In genomic region chr1:64721576-64722145, GRCh38 we compare ENCODE assay signal across 21 cellular contexts. TPM values are rescaled to one million over a fixed set of nuclear protein-coding genes. Genes with fewer than 3 reads are reported as not detected.
DNase-seq lines count a peak whose midpoint lies in the region; ATAC-seq, FAIRE-seq and TF ChIP-seq lines count a peak whose summit lies in the region.
"Had no signal": no experiment of that assay in that cellular context is flagged by ENCODE, and none has a peak within 500 bp of the region (broad histone marks: within the 10 kb centered on the region; RNA-seq: fewer than 3 reads in every experiment).

No MANE protein-coding gene starts in this region.

- BruUV-seq in K562 (replicated peaks; lab: Mats Ljungman, UMichigan): no TSS peak

- H3K4me3 Mint-ChIP-seq in activated T-helper 2 cell treated with anti-CD3 and anti-CD28 coated beads, Interferon-gamma antibody, Interleukin-2, Interleukin-4, amounts not matched to agents 10 μg/mL and 5 μg/mL and 100 μg/mL, durations not matched to agents 14 hours and 24 hours and 36 hours (ENCODE audit: low read depth): no peak overlapping the region
- H3K4me3 Mint-ChIP-seq: CD4-positive, alpha-beta memory T cell; HFFc6 had no signal

- H3K4me1 ChIP-seq in heart right ventricle (no peaks in the 10 kb centered on the region), adipocyte (ENCODE audit: control insufficient read depth, insufficient read depth, low read length) (no peaks in the 10 kb centered on the region), K562 (replicated peaks in 1 of 2; ENCODE audit: control insufficient read depth in 2 of 2, insufficient read depth in 2 of 2, low read length in 2 of 2) (no peaks in the 10 kb centered on the region)
- H3K4me1 ChIP-seq: HAP-1 had no signal

- in situ Hi-C loops in K562 (cut with MboI): no loop called here

- TF ChIP-seq POLR2A in K562 (conservative IDR thresholded peaks at IDR 0.05): no peak

- no peaks in the 10 kb centered on the region for H3K79me2 ChIP-seq in K562 (ENCODE audit: control insufficient read depth, insufficient read depth, low read length)

- H3K36me3 Mint-ChIP-seq in activated T-helper 2 cell treated with anti-CD3 and anti-CD28 coated beads, Interferon-gamma antibody, Interleukin-2, Interleukin-4, amounts not matched to agents 10 μg/mL and 5 μg/mL and 100 μg/mL, durations not matched to agents 14 hours and 24 hours and 36 hours (ENCODE audit: low read depth): no peaks in the 10 kb centered on the region
- H3K36me3 Mint-ChIP-seq: CD4-positive, alpha-beta memory T cell had no signal

- no peak for TF ChIP-seq CTCF in heart right ventricle (IDR thresholded peaks at IDR 0.05)
- TF ChIP-seq CTCF in K562 (IDR thresholded peaks at IDR 0.05 in 2 of 3, conservative IDR thresholded peaks at IDR 0.05 in 1 of 3; ENCODE audit: insufficient read depth in 2 of 3, low read depth in 1 of 3, low read length in 3 of 3): no peak

- POLR2A ChIA-PET in K562 (lab: Yijun Ruan, JAX): interaction anchor here (0.7 kb wide), 1 partner anchor 26 kb away, joined by 3 read pairs; no protein-coding TSS in a partner anchor

- CTCF ChIA-PET in K562 (lab: Yijun Ruan, JAX; ENCODE audit: low intra/inter-chr PET ratio): interaction anchor here (0.5 kb wide), 1 partner anchor 1386 kb away, joined by 5 read pairs; no protein-coding TSS in a partner anchor

- H3K4me1 Mint-ChIP-seq in activated T-helper 2 cell treated with anti-CD3 and anti-CD28 coated beads, Interferon-gamma antibody, Interleukin-2, Interleukin-4, amounts not matched to agents 10 μg/mL and 5 μg/mL and 100 μg/mL, durations not matched to agents 14 hours and 24 hours and 36 hours (ENCODE audit: low read depth): no peaks in the 10 kb centered on the region
- H3K4me1 Mint-ChIP-seq: CD4-positive, alpha-beta memory T cell had no signal

- H3K27me3 Mint-ChIP-seq in activated T-helper 2 cell treated with anti-CD3 and anti-CD28 coated beads, Interferon-gamma antibody, Interleukin-2, Interleukin-4, amounts not matched to agents 10 μg/mL and 5 μg/mL and 100 μg/mL, durations not matched to agents 14 hours and 24 hours and 36 hours (ENCODE audit: low read depth): peaks cover 27% of the 10 kb centered on the region

- no peak overlapping the region for H3K27ac Mint-ChIP-seq in activated T-helper 2 cell treated with anti-CD3 and anti-CD28 coated beads, Interferon-gamma antibody, Interleukin-2, Interleukin-4, amounts not matched to agents 10 μg/mL and 5 μg/mL and 100 μg/mL, durations not matched to agents 14 hours and 24 hours and 36 hours
- H3K27ac Mint-ChIP-seq: CD4-positive, alpha-beta memory T cell; HFFc6 had no signal

- H3K9ac ChIP-seq in adipocyte (ENCODE audit: low read length) (no peak overlapping the region), K562 (ENCODE audit: insufficient read depth in 1 of 2, low read depth in 2 of 2, low read length in 2 of 2) (no peak overlapping the region)

- H3K27me3 ChIP-seq in heart right ventricle (peaks cover 0 to 17% (median 0%) of the 10 kb centered on the region in 7 donors), adipocyte (replicated peaks; ENCODE audit: control insufficient read depth, insufficient read depth, low read length) (peaks cover 38% of the 10 kb centered on the region), K562 (ENCODE audit: control insufficient read depth in 2 of 2, insufficient read depth in 2 of 2, low read length in 2 of 2) (no peaks in the 10 kb centered on the region)

- ATAC-seq in heart right ventricle: peak in 6 of 8 donors; percentile 33 to 81 (median 47)
- ATAC-seq in left cardiac atrium: no peak
- no peak for ATAC-seq in K562
- peak; percentile 69 for ATAC-seq in sciatic nerve
- no peak for ATAC-seq in HG02610 (IDR thresholded peaks at IDR 0.05; ENCODE audit: unreplicated experiment)

- H3K9me3 Mint-ChIP-seq in activated T-helper 2 cell treated with anti-CD3 and anti-CD28 coated beads, Interferon-gamma antibody, Interleukin-2, Interleukin-4, amounts not matched to agents 10 μg/mL and 5 μg/mL and 100 μg/mL, durations not matched to agents 14 hours and 24 hours and 36 hours: no peaks in the 10 kb centered on the region

- no peak for DNase-seq in heart right ventricle
- no peak for DNase-seq in left cardiac atrium
- DNase-seq in adipocyte (ENCODE audit: low read depth): peak; percentile 17
- no peak for DNase-seq in K562 (ENCODE audit: extremely low read depth in 1 of 4, low spot score in 3 of 4)
- no peak for DNase-seq in sciatic nerve (ENCODE audit: low spot score)
- no peak for DNase-seq in activated T-helper 2 cell treated with anti-CD3 and anti-CD28 coated beads, Interferon-gamma antibody, Interleukin-2, Interleukin-4, amounts not matched to agents 10 μg/mL and 5 μg/mL and 100 μg/mL, durations not matched to agents 14 hours and 24 hours and 36 hours (ENCODE audit: low spot score)
- DNase-seq in NCI-H524 (lab: John Stamatoyannopoulos, UW): no peak
- DNase-seq: C1 segment of cervical spinal cord; Calu3; CD4-positive, alpha-beta memory T cell; COR-L47; DMS53; DMS79 treated with DMSO at 0.1 percent for 48 hours; GF-D8; GOT3; HFFc6 had no signal

- FAIRE-seq in K562 (lab: Jason Lieb, UNC): no peak
- FAIRE-seq: GM12891, GM18507, H54 had no signal

- H3K36me3 ChIP-seq in heart right ventricle: no peaks in the 10 kb centered on the region
- H3K36me3 ChIP-seq in adipocyte (ENCODE audit: control insufficient read depth, insufficient read depth, low read length, severe bottlenecking): no peaks in the 10 kb centered on the region
- no peaks in the 10 kb centered on the region for H3K36me3 ChIP-seq in K562 (ENCODE audit: control insufficient read depth, insufficient read depth, low read length)
- H3K36me3 ChIP-seq: HAP-1 had no signal

- H4K20me1 ChIP-seq in K562 (replicated peaks; ENCODE audit: control insufficient read depth, insufficient read depth, low read length): no peaks in the 10 kb centered on the region

- H3K4me3 ChIP-seq in heart right ventricle (no peak overlapping the region), adipocyte (ENCODE audit: low read length) (no peak overlapping the region), K562 (no peak overlapping the region)
- H3K4me3 ChIP-seq: HAP-1 had no signal

- no peak for TF ChIP-seq RAD21 in K562 (CRISPR knock-in tag; conservative IDR thresholded peaks at IDR 0.05 in 1 of 2, IDR thresholded peaks at IDR 0.05 in 1 of 2)

- WGBS in heart right ventricle, 2 donors: 75 to 79% methylated on average over 2 of the region's 2 CpGs
- 0% methylated on average over 2 of the region's 2 CpGs for WGBS in K562 (ENCODE audit: insufficient coverage, low coverage, missing lambda C conversion rate)

- no peak overlapping the region for H2AFZ ChIP-seq in K562 (ENCODE audit: low read depth, low read length)

- no peaks in the 10 kb centered on the region for H3K9me1 ChIP-seq in K562 (ENCODE audit: control insufficient read depth, insufficient read depth, low read length)

- peaks cover 0 to 7% (median 0%) of the 10 kb centered on the region in 11 donors for H3K9me3 ChIP-seq in heart right ventricle
- H3K9me3 ChIP-seq in adipocyte (ENCODE audit: control insufficient read depth, low read length): peaks cover 13% of the 10 kb centered on the region
- H3K9me3 ChIP-seq in K562 (replicated peaks; ENCODE audit: control insufficient read depth, insufficient read depth, low read depth, low read length): no peaks in the 10 kb centered on the region
- H3K9me3 ChIP-seq: HAP-1 had no signal

- no peak for TF ChIP-seq EP300 in K562 (IDR thresholded peaks at IDR 0.05; ENCODE audit: low read length)

- no peak overlapping the region for H3K4me2 ChIP-seq in K562 (ENCODE audit: insufficient read depth, low read length)

- H3K27ac ChIP-seq in heart right ventricle (peak overlapping the region in 2 of 10 donors; percentile 37), K562 (ENCODE audit: extremely low read depth, low read depth, low read length) (no peak overlapping the region)

- intact Hi-C loops in heart right ventricle (cut with DNase I): no loop called here
- intact Hi-C loops in left cardiac atrium (cut with DNase I): no loop called here
- intact Hi-C loops in K562 (cut with micrococcal nuclease): no loop called here
- intact Hi-C loops in sciatic nerve (cut with DNase I): no loop called here
- intact Hi-C loops in activated T-helper 2 cell treated with anti-CD3 and anti-CD28 coated beads, Interferon-gamma antibody, Interleukin-2, Interleukin-4, amounts not matched to agents 10 μg/mL and 5 μg/mL and 100 μg/mL, durations not matched to agents 14 hours and 24 hours and 36 hours (cut with micrococcal nuclease): no loop called here

RNA-seq across cellular contexts. Expression of gene RAVER2, which starts 23.2 kb away (rescaled TPM):
- total RNA-seq in heart right ventricle (10 to 100 TPM; 13.7 to 30.6 (median 21.5) TPM), left cardiac atrium (10 to 100 TPM; 16.3 to 21.0 TPM), K562 (2014; rRNA removed) (4.9 and 5.3 TPM in 2 replicates), K562 (2014; rRNA removed; fragmentation: Illumina TruSeq; extraction: Trizol) (5.9 and 6.1 TPM in 2 replicates), K562 (2015; rRNA removed; fragmentation: Illumina TruSeq; extraction: Trizol) (4.0 and 4.5 TPM in 2 replicates), K562 (2021) (4.4 and 4.8 TPM in 2 replicates), sciatic nerve (6.5 TPM)
- polyA plus RNA-seq in heart right ventricle (10 to 100 TPM in 1 of 2 donors, 1 to 10 TPM in 1; 4.1 to 13.1 TPM), K562 (2011; rRNA removed) (3.8 and 11.0 TPM in 2 replicates), K562 (2014; fragmentation: Illumina TruSeq; extraction: Trizol) (4.9 and 6.1 TPM in 2 replicates), K562 (2014; fragmentation: Nextera tagmentation; extraction: Ambion mirVana) (1 to 10 TPM; 1.8 to 2.1 TPM), K562 (2014; rRNA removed) (4.3 and 4.8 TPM in 2 replicates)
- total RNA-seq in K562 (2011; cell fraction: chromatin; rRNA removed; ENCODE audit: low replicate concordance): 2.0 and 5.7 TPM in 2 replicates
- total RNA-seq in K562 (2011; cell fraction: nucleolus; rRNA removed): 0.83 and 1.6 TPM in 2 replicates
- total RNA-seq in K562 (2011; cell fraction: nucleoplasm; rRNA removed): 3.0 and 5.2 TPM in 2 replicates
- 0.79 and 5.8 TPM in 2 replicates for polyA plus RNA-seq in K562 (2011; cell fraction: cytosol; rRNA removed)
- polyA plus RNA-seq in K562 (2011; cell fraction: nucleus; rRNA removed): 2.8 and 13.3 TPM in 2 replicates
- polyA plus RNA-seq in K562 (2012): 2.8 and 4.4 TPM in 2 replicates
- polyA minus RNA-seq in K562 (2011; rRNA and poly(A)+ RNA removed): 4.5 and 16.6 TPM in 2 replicates
- 1.6 and 4.5 TPM in 2 replicates for polyA minus RNA-seq in K562 (2011; cell fraction: cytosol; rRNA and poly(A)+ RNA removed)
- polyA minus RNA-seq in K562 (2011; cell fraction: nucleus; rRNA and poly(A)+ RNA removed): 2.0 and 10.1 TPM in 2 replicates
- 0.55 and 0.83 TPM in 2 replicates for total RNA-seq in activated T-helper 2 cell treated with anti-CD3 and anti-CD28 coated beads, Interferon-gamma antibody, Interleukin-2, Interleukin-4, amounts not matched to agents 10 μg/mL and 5 μg/mL and 100 μg/mL, durations not matched to agents 14 hours and 24 hours and 36 hours

Comparison
In these comparisons a context has a peak if more than half of its experiments do, and no peak if none do; other contexts are left out.
1. ATAC-seq: peak in heart right ventricle (6 of 8) and sciatic nerve (single experiment); none in left cardiac atrium (0 of 2), K562 (single experiment) and HG02610 (single experiment).